In genomic region chr6:20215310-20215709, GRCh38 we compare ENCODE assay signal across 26 cellular contexts.
"Had no signal": no experiment of that assay in that cellular context is flagged by ENCODE, and none has a peak within 500 bp of the region (broad histone marks: within the 10 kb centered on the region; RNA-seq: fewer than 3 reads in every experiment).

No MANE protein-coding gene starts in this region.

- H3K27me3 ChIP-seq: esophagus squamous epithelium, right lobe of liver, tibial nerve, upper lobe of right lung, uterus had no signal

- H3K9ac ChIP-seq: neural progenitor cell, parathyroid adenoma had no signal

- FAIRE-seq: endometrium, small intestine had no signal

- H3K79me2 ChIP-seq: parathyroid adenoma had no signal

- H3K4me3 ChIP-seq: esophagus squamous epithelium, lower lobe of right lung, neural progenitor cell, right lobe of liver, thoracic aorta, tibial nerve, upper lobe of right lung, uterus had no signal

- DNase-seq: cortex of kidney; effector memory CD8-positive, alpha-beta T cell; esophagus squamous epithelium; foreskin melanocyte; hypothalamus; immature natural killer cell; islet precursor cell; kidney glomerular epithelial cell; left colon; left ventricle myocardium superior; lower lobe of right lung; natural killer cell; right lobe of liver; small intestine; stimulated activated CD4-positive, alpha-beta T cell treated with anti-CD3 and anti-CD28 coated beads, Interleukin-15, amount 100 ng/mL, for 24 hours; stimulated activated CD4-positive, alpha-beta T cell treated with anti-CD3 and anti-CD28 coated beads, Interleukin-2, amount 100 ng/mL, for 48 hours; stimulated activated naive B cell treated with anti-CD40 and anti-IgM and Interleukin-4, amounts not matched to agents 10 μg/mL and 1 μg/mL and 100 μg/mL, for 72 hours; upper lobe of right lung; uterus had no signal

- H3K4me2 ChIP-seq: neural progenitor cell had no signal

- H3K27ac Mint-ChIP-seq: immature natural killer cell; natural killer cell; neural progenitor cell; progenitor cell of endocrine pancreas; stimulated activated naive B cell treated with anti-CD40 and anti-IgM and Interleukin-4, amounts not matched to agents 10 μg/mL and 1 μg/mL and 100 μg/mL, for 72 hours; stimulated activated naive CD8-positive, alpha-beta T cell treated with anti-CD3 and anti-CD28 coated beads, Interleukin-15, Interleukin-2, amounts not matched to agents 100 ng/mL and 50 ng/mL, for 24 hours had no signal

- H3K4me1 ChIP-seq: uterus had no signal

- H3K9me3 Mint-ChIP-seq: effector memory CD8-positive, alpha-beta T cell; natural killer cell; neural progenitor cell; stimulated activated naive B cell treated with anti-CD40 and anti-IgM and Interleukin-4, amounts not matched to agents 10 μg/mL and 1 μg/mL and 100 μg/mL, for 72 hours; stimulated activated naive CD8-positive, alpha-beta T cell treated with anti-CD3 and anti-CD28 coated beads, Interleukin-15, Interleukin-2, amounts not matched to agents 100 ng/mL and 50 ng/mL, for 24 hours had no signal

- H2AFZ ChIP-seq: neural progenitor cell, parathyroid adenoma had no signal

- H3K9me3 ChIP-seq: esophagus squamous epithelium, lower lobe of right lung, right lobe of liver, thoracic aorta, tibial nerve, upper lobe of right lung, uterus had no signal

- H3K36me3 Mint-ChIP-seq: immature natural killer cell; natural killer cell; neural progenitor cell; stimulated activated naive B cell treated with anti-CD40 and anti-IgM and Interleukin-4, amounts not matched to agents 10 μg/mL and 1 μg/mL and 100 μg/mL, for 72 hours had no signal

- H3K27me3 Mint-ChIP-seq: effector memory CD8-positive, alpha-beta T cell; stimulated activated naive CD8-positive, alpha-beta T cell treated with anti-CD3 and anti-CD28 coated beads, Interleukin-15, Interleukin-2, amounts not matched to agents 100 ng/mL and 50 ng/mL, for 24 hours had no signal

- H3K4me3 Mint-ChIP-seq: effector memory CD8-positive, alpha-beta T cell; immature natural killer cell; natural killer cell; neural progenitor cell; stimulated activated naive B cell treated with anti-CD40 and anti-IgM and Interleukin-4, amounts not matched to agents 10 μg/mL and 1 μg/mL and 100 μg/mL, for 72 hours; stimulated activated naive CD8-positive, alpha-beta T cell treated with anti-CD3 and anti-CD28 coated beads, Interleukin-15, Interleukin-2, amounts not matched to agents 100 ng/mL and 50 ng/mL, for 24 hours had no signal

- H3K36me3 ChIP-seq: esophagus squamous epithelium, lower lobe of right lung, neural progenitor cell, right lobe of liver, thoracic aorta, tibial nerve, upper lobe of right lung, uterus had no signal

- ATAC-seq: effector memory CD8-positive, alpha-beta T cell; left colon; left ventricle myocardium superior; lower lobe of right lung; natural killer cell; right lobe of liver; stimulated activated naive B cell treated with anti-CD40 and anti-IgM and Interleukin-4, amounts not matched to agents 10 μg/mL and 1 μg/mL and 100 μg/mL, for 72 hours; upper lobe of right lung had no signal

- H3K27ac ChIP-seq: esophagus squamous epithelium, lower lobe of right lung, neural progenitor cell, parathyroid adenoma, right lobe of liver, thoracic aorta, tibial nerve, upper lobe of right lung had no signal
